Comparison of ENCODE assay signal across 9 cellular contexts in the genomic region with DNA sequence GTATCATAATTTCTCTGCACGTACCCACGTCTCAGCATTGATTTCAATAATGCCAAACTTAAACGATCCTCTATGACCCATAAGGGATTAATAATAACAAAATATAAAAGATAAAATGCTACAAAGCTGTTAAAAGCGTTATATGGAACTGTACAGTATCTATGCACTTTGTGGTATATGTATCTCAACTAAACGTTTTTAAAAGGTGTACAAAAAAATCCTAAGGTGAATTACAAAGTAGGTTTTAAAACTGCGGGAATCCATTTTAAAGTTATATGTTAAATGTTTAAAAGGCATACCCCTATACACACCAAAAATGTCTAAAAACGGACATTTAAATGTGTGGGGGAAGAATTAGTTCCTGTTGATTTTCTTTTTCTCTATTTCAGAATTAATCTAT. TPM values are rescaled to one million over a fixed set of nuclear protein-coding genes. Genes with fewer than 3 reads are reported as not detected.
A peak's percentile ranks its signal among the peaks of the same experiment; 100 is the strongest.
DNase-seq lines count a peak whose midpoint lies in the region; ATAC-seq and TF ChIP-seq lines count a peak whose summit lies in the region.
"Had no signal": no experiment of that assay in that cellular context is flagged by ENCODE, and none has a peak within 500 bp of the region (broad histone marks: within the 10 kb centered on the region; RNA-seq: fewer than 3 reads in every experiment).

No MANE protein-coding gene starts in this region.

- peaks cover 13% of the 10 kb centered on the region for H3K36me3 ChIP-seq in HAP-1 (replicated peaks)

- ATAC-seq in GM21367 (IDR thresholded peaks at IDR 0.05; ENCODE audit: unreplicated experiment), result no peak
- no peak for ATAC-seq in GM21786 (IDR thresholded peaks at IDR 0.05; ENCODE audit: unreplicated experiment)
- ATAC-seq in HG03025 (IDR thresholded peaks at IDR 0.05; ENCODE audit: low FRiP score, unreplicated experiment), result no peak

- no peaks in the 10 kb centered on the region for H3K27me3 ChIP-seq in HAP-1 (ENCODE audit: low read depth)

- DNase-seq in HAP-1 (ENCODE audit: low spot score in 2 of 2) (no peak), fibroblast of villous mesenchyme (ENCODE audit: low read depth) (no peak), middle frontal gyrus (ENCODE audit: extremely low spot score, low spot score) (no peak)

- no peaks in the 10 kb centered on the region for H3K9me3 ChIP-seq in HAP-1

- H3K27ac ChIP-seq in VCaP (peak overlapping the region; percentile 62; the same call in 1 of the 2 replicates), skin epidermis (peak overlapping the region in 7 of 21 experiments; percentile 72 to 87 (median 79))

- no peak for TF ChIP-seq CTCF in VCaP (conservative IDR thresholded peaks at IDR 0.05)
- TF ChIP-seq CTCF in fibroblast of villous mesenchyme (IDR thresholded peaks at IDR 0.05; ENCODE audit: insufficient read depth, low read depth, low read length), result no peak

- peak overlapping the region; percentile 54 for H3K4me3 ChIP-seq in HAP-1
- H3K4me3 ChIP-seq in fibroblast of villous mesenchyme (ENCODE audit: low read depth, low read length), result peak overlapping the region; percentile 81
- peak overlapping the region; percentile 35 to 56 (median 46) for H3K4me3 ChIP-seq in skin epidermis

- in situ Hi-C loops in HAP-1 (cut with MboI; ENCODE audit: low sequenced_read_pairs), result no loop called here

- H3K4me1 ChIP-seq in HAP-1, result peaks cover 13% of the 10 kb centered on the region

RNA-seq across cellular contexts. Expression of a gene that starts 0.9 kb away (rescaled TPM):
- 3.2 and 4.3 TPM in 2 replicates for total RNA-seq in fibroblast of villous mesenchyme

RNA-seq across cellular contexts. Expression of a gene that starts 3.9 kb away (rescaled TPM):
- not detected in 2 replicates for total RNA-seq in fibroblast of villous mesenchyme
- total RNA-seq: T-helper 1 cell treated with Interleukin-12 subunit alpha and Interleukin-12 subunit beta and Interleukin-4 antibody, amounts not matched to agents 30 ng/mL and 1 ng/mL, for 36 hours had no signal
